8 cellular contexts compared by ENCODE assay signal in genomic region chr19:41597600-41598041, GRCh38. TPM values are rescaled to one million over a fixed set of nuclear protein-coding genes. Genes with fewer than 3 reads are reported as not detected.
DNase-seq lines count a peak whose midpoint lies in the region; ATAC-seq, FAIRE-seq and TF ChIP-seq lines count a peak whose summit lies in the region.

No MANE protein-coding gene starts in this region.

- no peaks in the 10 kb centered on the region for H3K9me1 ChIP-seq in K562 (ENCODE audit: control insufficient read depth, insufficient read depth, low read length)

- H3K4me3 ChIP-seq in AG09309 (ENCODE audit: control insufficient read depth, low read depth, low read length) (no peak overlapping the region), K562 (no peak overlapping the region)

- H3K27me3 ChIP-seq in K562 (ENCODE audit: control insufficient read depth in 2 of 2, insufficient read depth in 2 of 2, low read length in 2 of 2), result peaks cover 0 to 9% of the 10 kb centered on the region in 2 experiments; a peak in 2 of 5 replicates

- H3K9ac ChIP-seq in K562 (ENCODE audit: insufficient read depth in 1 of 2, low read depth in 2 of 2, low read length in 2 of 2), result no peak overlapping the region

- no peak overlapping the region for H3K4me2 ChIP-seq in K562 (ENCODE audit: insufficient read depth, low read length)

- no peak for TF ChIP-seq EP300 in K562 (IDR thresholded peaks at IDR 0.05; ENCODE audit: low read length)

- intact Hi-C loops in K562 (cut with micrococcal nuclease), result no loop called here

- H4K20me1 ChIP-seq in K562 (replicated peaks; ENCODE audit: control insufficient read depth, insufficient read depth, low read length), result no peaks in the 10 kb centered on the region

- TF ChIP-seq POLR2A in K562 (conservative IDR thresholded peaks at IDR 0.05), result no peak

- DNase-seq in AG09309 (ENCODE audit: low read depth) (peak; percentile 16), GM19239 (ENCODE audit: insufficient read length, low spot score) (peak; percentile 80), NCI-H2107 (lab: John Stamatoyannopoulos, UW) (peak; percentile 31), UCSD-AML1 (lab: John Stamatoyannopoulos, UW; ENCODE audit: unreplicated experiment) (peak; percentile 45), K562 (ENCODE audit: extremely low read depth in 1 of 4, low spot score in 3 of 4) (peak; percentile 73 to 84 (median 78)), iPS-NIHi7 (ENCODE audit: extremely low spot score) (peak; percentile 88)
- peak; percentile 80 for DNase-seq in stimulated activated CD4-positive, alpha-beta T cell treated with anti-CD3 and anti-CD28 coated beads, Interleukin-15, amount 100 ng/mL, for 24 hours

- CTCF ChIA-PET in K562 (lab: Yijun Ruan, JAX; ENCODE audit: low intra/inter-chr PET ratio), result interaction anchor here (0.6 to 2.8 kb wide), 3 partner anchors 29 to 148 kb away, joined by 4 to 11 read pairs (median 7); no protein-coding TSS in a partner anchor

- POLR2A ChIA-PET in K562 (lab: Yijun Ruan, JAX), result no interaction called here

- H3K36me3 ChIP-seq in K562 (ENCODE audit: control insufficient read depth, insufficient read depth, low read length), result no peaks in the 10 kb centered on the region

- BruUV-seq in K562 (replicated peaks; lab: Mats Ljungman, UMichigan), result no TSS peak

- H2AFZ ChIP-seq in K562 (ENCODE audit: low read depth, low read length), result no peak overlapping the region

- TF ChIP-seq CTCF in AG09309 (IDR thresholded peaks at IDR 0.05; ENCODE audit: control insufficient read depth, insufficient read depth, low read depth, low read length, missing control alignments) (peak; percentile 95), K562 (IDR thresholded peaks at IDR 0.05 in 2 of 3, conservative IDR thresholded peaks at IDR 0.05 in 1 of 3; ENCODE audit: insufficient read depth in 2 of 3, low read depth in 1 of 3, low read length in 3 of 3) (peak; percentile 82 to 94 (median 87))

- no peaks in the 10 kb centered on the region for H3K9me3 ChIP-seq in K562 (replicated peaks; ENCODE audit: control insufficient read depth, insufficient read depth, low read depth, low read length)

- H3K27ac ChIP-seq in K562 (ENCODE audit: extremely low read depth, low read depth, low read length), result no peak overlapping the region

- WGBS in K562 (ENCODE audit: insufficient coverage, low coverage, missing lambda C conversion rate), result 3% methylated on average over 10 of the region's 10 CpGs

- ATAC-seq in K562, result peak; percentile 92
- no peak for ATAC-seq in GM18498 (IDR thresholded peaks at IDR 0.05; ENCODE audit: unreplicated experiment)

- TF ChIP-seq RAD21 in K562 (CRISPR knock-in tag; conservative IDR thresholded peaks at IDR 0.05 in 1 of 2, IDR thresholded peaks at IDR 0.05 in 1 of 2), result peak in 1 of 2 experiments; percentile 38; a peak in 3 of 4 replicates

- no peaks in the 10 kb centered on the region for H3K4me1 ChIP-seq in K562 (replicated peaks in 1 of 2; ENCODE audit: control insufficient read depth in 2 of 2, insufficient read depth in 2 of 2, low read length in 2 of 2)

- H3K79me2 ChIP-seq in K562 (ENCODE audit: control insufficient read depth, insufficient read depth, low read length), result no peaks in the 10 kb centered on the region

- in situ Hi-C loops in K562 (cut with MboI), result no loop called here

- FAIRE-seq in GM19239 (lab: Jason Lieb, UNC) (peak; percentile 97), K562 (lab: Jason Lieb, UNC) (peak; percentile 94)

TF ChIP-seq in K562, 482 proteins besides CTCF, POLR2A, EP300 and RAD21:
- TF ChIP-seq KLF13 (tag; IDR thresholded peaks at IDR 0.05; ENCODE audit: borderline replicate concordance, low read depth) (no peak), MYC (IDR thresholded peaks at IDR 0.05; ENCODE audit: low read depth, low read length) (peak; percentile 18; the same call in 1 of the 2 replicates), MYC (CRISPR knock-in tag; IDR thresholded peaks at IDR 0.05; ENCODE audit: borderline replicate concordance, low read depth) (no peak), SMC3 (conservative IDR thresholded peaks at IDR 0.05; ENCODE audit: insufficient read depth, low read depth, low read length) (0 out of 2 replicates have a peak, but pooled peaks have one; percentile 2), KLF16 (IDR thresholded peaks at IDR 0.05) (0 out of 2 replicates have a peak, but pooled peaks have one; percentile 26), JUND (IDR thresholded peaks at IDR 0.05; ENCODE audit: borderline replicate concordance, low read depth, low read length) (0 out of 2 replicates have a peak, but pooled peaks have one; percentile 13), JUND (tag; IDR thresholded peaks at IDR 0.05; ENCODE audit: borderline replicate concordance, low read depth, low read length) (no peak; the same call in 2 of the 3 replicates), FOXK2 (conservative IDR thresholded peaks at IDR 0.05 in 1 of 2, IDR thresholded peaks at IDR 0.05 in 1 of 2; ENCODE audit: low read depth in 2 of 2) (peak in 1 of 2 experiments; percentile 34; a peak in 2 of 4 replicates), EHMT2 (IDR thresholded peaks at IDR 0.05) (0 out of 2 replicates have a peak, but pooled peaks have one; percentile 22), STAG1 (CRISPR knock-in tag; IDR thresholded peaks at IDR 0.05; ENCODE audit: borderline replicate concordance) (peak; percentile 17; the same call in 1 of the 2 replicates), ZNF274 (IDR thresholded peaks at IDR 0.05; ENCODE audit: borderline replicate concordance, low read depth, low read length) (no peak)

RNA-seq across cellular contexts. Expression of gene CEACAM21, which starts 21.7 kb away (rescaled TPM):
- not detected in 2 replicates for total RNA-seq in K562 (2011; cell fraction: chromatin; rRNA removed; ENCODE audit: low replicate concordance)
- total RNA-seq in K562 (2011; cell fraction: nucleolus; rRNA removed), result not detected in 2 replicates
- not detected in 2 replicates for total RNA-seq in K562 (2011; cell fraction: nucleoplasm; rRNA removed)
- total RNA-seq in K562 (2014; rRNA removed), result 0.12 and 0.14 TPM in 2 replicates
- 0.13 and 0.18 TPM in 2 replicates for total RNA-seq in K562 (2014; rRNA removed; fragmentation: Illumina TruSeq; extraction: Trizol)
- total RNA-seq in K562 (2015; rRNA removed; fragmentation: Illumina TruSeq; extraction: Trizol), result 0.40 and 0.49 TPM in 2 replicates
- 0.18 TPM in 2 replicates for total RNA-seq in K562 (2021)
- 0.06 TPM in 1 of 2 replicates, not detected in the other for polyA plus RNA-seq in K562 (2011; rRNA removed)
- not detected in 2 replicates for polyA plus RNA-seq in K562 (2011; cell fraction: cytosol; rRNA removed)
- polyA plus RNA-seq in K562 (2011; cell fraction: nucleus; rRNA removed), result not detected in 2 replicates
- polyA plus RNA-seq in K562 (2012), result 0.14 and 4.0 TPM in 2 replicates
- 0.24 and 0.30 TPM in 2 replicates for polyA plus RNA-seq in K562 (2014; fragmentation: Illumina TruSeq; extraction: Trizol)
- polyA plus RNA-seq in K562 (2014; fragmentation: Nextera tagmentation; extraction: Ambion mirVana), result under 1 TPM in 1 of 2 experiments, not detected in 1; 0.24 TPM
- polyA plus RNA-seq in K562 (2014; rRNA removed), result 0.11 TPM in 1 of 2 replicates, not detected in the other
- polyA minus RNA-seq in K562 (2011; rRNA and poly(A)+ RNA removed), result not detected in 2 replicates
- polyA minus RNA-seq in K562 (2011; cell fraction: cytosol; rRNA and poly(A)+ RNA removed), result not detected in 2 replicates
- polyA minus RNA-seq in K562 (2011; cell fraction: nucleus; rRNA and poly(A)+ RNA removed), result not detected in 2 replicates

RNA-seq across cellular contexts. Expression of gene CEACAM4, which starts 29.3 kb away (rescaled TPM):
- not detected in 2 replicates for total RNA-seq in K562 (2011; cell fraction: chromatin; rRNA removed; ENCODE audit: low replicate concordance)
- not detected in 2 replicates for total RNA-seq in K562 (2011; cell fraction: nucleolus; rRNA removed)
- not detected in 2 replicates for total RNA-seq in K562 (2011; cell fraction: nucleoplasm; rRNA removed)
- total RNA-seq in K562 (2014; rRNA removed), result not detected in 2 replicates
- not detected in 2 replicates for total RNA-seq in K562 (2014; rRNA removed; fragmentation: Illumina TruSeq; extraction: Trizol)
- not detected in 2 replicates for total RNA-seq in K562 (2015; rRNA removed; fragmentation: Illumina TruSeq; extraction: Trizol)
- not detected in 2 replicates for total RNA-seq in K562 (2021)
- polyA plus RNA-seq in K562 (2011; rRNA removed), result not detected in 2 replicates
- not detected in 2 replicates for polyA plus RNA-seq in K562 (2011; cell fraction: cytosol; rRNA removed)
- not detected in 2 replicates for polyA plus RNA-seq in K562 (2011; cell fraction: nucleus; rRNA removed)
- not detected in 2 replicates for polyA plus RNA-seq in K562 (2012)
- not detected in 2 replicates for polyA plus RNA-seq in K562 (2014; fragmentation: Illumina TruSeq; extraction: Trizol)
- not detected for polyA plus RNA-seq in K562 (2014; fragmentation: Nextera tagmentation; extraction: Ambion mirVana)
- polyA plus RNA-seq in K562 (2014; rRNA removed), result not detected in 2 replicates
- polyA minus RNA-seq in K562 (2011; rRNA and poly(A)+ RNA removed), result not detected in 2 replicates
- polyA minus RNA-seq in K562 (2011; cell fraction: cytosol; rRNA and poly(A)+ RNA removed), result not detected in 2 replicates
- not detected in 2 replicates for polyA minus RNA-seq in K562 (2011; cell fraction: nucleus; rRNA and poly(A)+ RNA removed)

Comparison
In these comparisons a context has a peak if more than half of its experiments do, and no peak if none do; other contexts are left out.
1. DNase-seq: peak in every context shown above with its lines; median percentile 88 in iPS-NIHi7; 80 in GM19239; 80 in stimulated activated CD4-positive, alpha-beta T cell treated with anti-CD3 and anti-CD28 coated beads, Interleukin-15, amount 100 ng/mL, for 24 hours; 78 in K562; 45 in UCSD-AML1; 31 in NCI-H2107; 16 in AG09309.